In genomic region chr6:26187981-26188635, GRCh38 we compare ENCODE assay signal across 2 cellular contexts.
A peak's percentile ranks its signal among the peaks of the same experiment; 100 is the strongest.
TF ChIP-seq lines count a peak whose summit lies in the region.

No MANE protein-coding gene starts in this region.

TF ChIP-seq in GM12878, 131 proteins besides CTCF, POLR2A, EP300 and RAD21 (continued from another document):
- TF ChIP-seq ZZZ3 (IDR thresholded peaks at IDR 0.05; ENCODE audit: control insufficient read depth, insufficient read length, low read depth), result no peak
- no peak for TF ChIP-seq POLR2AphosphoS2 (IDR thresholded peaks at IDR 0.05; ENCODE audit: low read depth, low read length)
- TF ChIP-seq BHLHE40 (IDR thresholded peaks at IDR 0.05; ENCODE audit: borderline replicate concordance in 1 of 2, low read depth in 2 of 2, low read length in 1 of 2), result peak in 1 of 2 experiments; percentile 8; a peak in 1 of 4 replicates
- peak; percentile 64; the same call in 1 of the 2 replicates for TF ChIP-seq MAX (IDR thresholded peaks at IDR 0.05; ENCODE audit: low read depth, low read length)
- TF ChIP-seq SRF (IDR thresholded peaks at IDR 0.05; ENCODE audit: low read depth in 2 of 2, low read length in 2 of 2), result 0 out of 4 replicates have a peak, but pooled peaks of 1 of the 2 experiments have one; percentile 46
- TF ChIP-seq ZNF687 (IDR thresholded peaks at IDR 0.05), result peak; percentile 63
- 0 out of 2 replicates have a peak, but pooled peaks have one; percentile 52 for TF ChIP-seq TBL1XR1 (IDR thresholded peaks at IDR 0.05; ENCODE audit: low read depth, low read length)

TF ChIP-seq in HepG2, 621 proteins besides CTCF, POLR2A, EP300 and RAD21 (continued from another document and continues in another):
- TF ChIP-seq NFAT5 (CRISPR knock-in tag; IDR thresholded peaks at IDR 0.05) (0 out of 2 replicates have a peak, but pooled peaks have one; percentile 13), GRHL1 (CRISPR knock-in tag; conservative IDR thresholded peaks at IDR 0.05) (no peak), HNF4A (CRISPR knock-in tag; IDR thresholded peaks at IDR 0.05) (no peak; the same call in 1 of the 2 replicates), FOXA1 (IDR thresholded peaks at IDR 0.05) (no peak), FOXA1 (CRISPR knock-in tag; IDR thresholded peaks at IDR 0.05) (no peak), ZNF773 (CRISPR knock-in tag; IDR thresholded peaks at IDR 0.05; ENCODE audit: borderline replicate concordance) (0 out of 2 replicates have a peak, but pooled peaks have one; percentile 75), DZIP1 (CRISPR knock-in tag; IDR thresholded peaks at IDR 0.05) (no peak), FOSL2 (CRISPR knock-in tag; IDR thresholded peaks at IDR 0.05) (no peak), KDM6A (CRISPR knock-in tag; IDR thresholded peaks at IDR 0.05; ENCODE audit: low read depth) (0 out of 2 replicates have a peak, but pooled peaks have one; percentile 40), ZNF513 (CRISPR knock-in tag; conservative IDR thresholded peaks at IDR 0.05) (no peak), RFX3 (CRISPR knock-in tag; IDR thresholded peaks at IDR 0.05) (0 out of 2 replicates have a peak, but pooled peaks have one; percentile 39), E2F2 (CRISPR knock-in tag; IDR thresholded peaks at IDR 0.05; ENCODE audit: borderline replicate concordance) (peak; percentile 77; the same call in 1 of the 2 replicates), ZGPAT (CRISPR knock-in tag; IDR thresholded peaks at IDR 0.05) (no peak), ZBED4 (CRISPR knock-in tag; IDR thresholded peaks at IDR 0.05; ENCODE audit: borderline replicate concordance) (no peak), CCDC6 (CRISPR knock-in tag; IDR thresholded peaks at IDR 0.05) (no peak), TRIM24 (CRISPR knock-in tag; IDR thresholded peaks at IDR 0.05) (no peak), ZNF574 (CRISPR knock-in tag; IDR thresholded peaks at IDR 0.05) (no peak), NBN (conservative IDR thresholded peaks at IDR 0.05) (no peak), ZNF232 (CRISPR knock-in tag; IDR thresholded peaks at IDR 0.05; ENCODE audit: borderline replicate concordance) (no peak), HOXD1 (CRISPR knock-in tag; IDR thresholded peaks at IDR 0.05) (no peak), MED1 (CRISPR knock-in tag; IDR thresholded peaks at IDR 0.05) (no peak; the same call in 1 of the 2 replicates), PATZ1 (CRISPR knock-in tag; IDR thresholded peaks at IDR 0.05) (peak; percentile 13; the same call in 1 of the 2 replicates), ZNF510 (CRISPR knock-in tag; IDR thresholded peaks at IDR 0.05; ENCODE audit: low read depth) (0 out of 2 replicates have a peak, but pooled peaks have one; percentile 45), ZBTB3 (CRISPR knock-in tag; IDR thresholded peaks at IDR 0.05; ENCODE audit: borderline replicate concordance, low read depth) (no peak)
